ENCODE assay signal across 17 cellular contexts in genomic region chr12:120240495-120240833, GRCh38. TPM values are rescaled to one million over a fixed set of nuclear protein-coding genes. Genes with fewer than 3 reads are reported as not detected.
A peak's percentile ranks its signal among the peaks of the same experiment; 100 is the strongest.
DNase-seq lines count a peak whose midpoint lies in the region; ATAC-seq and TF ChIP-seq lines count a peak whose summit lies in the region.
"Had no signal": no experiment of that assay in that cellular context is flagged by ENCODE, and none has a peak within 500 bp of the region (broad histone marks: within the 10 kb centered on the region; RNA-seq: fewer than 3 reads in every experiment).

No MANE protein-coding gene starts in this region.

- POLR2A ChIA-PET in activated CD8-positive, alpha-beta T cell treated with anti-CD3 and anti-CD28 coated beads, Interleukin-2, amount 10 ng/mL, durations not matched to agents 7 days and 5 days (lab: Charles Lee) = interaction anchor here (0.6 to 9.2 kb wide), 3 partner anchors 8 to 318 kb away, joined by 3 to 80 read pairs (median 9); partner anchors contain the start of genes RNU4-1 and RNU4-2

- peak overlapping the region; percentile 39 to 44 for H3K27ac ChIP-seq in uterus
- H3K27ac ChIP-seq: PC-9, tibial artery had no signal

- DNase-seq in natural killer cell (no peak), fibroblast of villous mesenchyme (ENCODE audit: low read depth) (peak; percentile 54), neural crest cell (ENCODE audit: low read depth, low spot score) (no peak), uterus (no peak), amniotic stem cell (lab: John Stamatoyannopoulos, UW) (no peak), glutamatergic neuron (no peak)
- no peak for DNase-seq in natural killer cell treated with Interleukin-12 subunit alpha and Interleukin-12 subunit beta and Interleukin-15 and Interleukin-18, amount 100 ng/mL, for 72 hours (ENCODE audit: low spot score)
- no peak for DNase-seq in activated CD8-positive, alpha-beta T cell treated with anti-CD3 and anti-CD28 coated beads, Interleukin-2, amount 10 ng/mL, durations not matched to agents 7 days and 5 days
- DNase-seq: ACHN; kidney glomerular epithelial cell; NCI-H1417 treated with DMSO at 0.1 percent for 48 hours; NCI-H510A; PC-9; stimulated activated CD4-positive, alpha-beta T cell treated with anti-CD3 and anti-CD28 coated beads, Interleukin-12 subunit alpha, Interleukin-12 subunit beta, amount 100 ng/mL, for 4 hours; tibial artery had no signal

- H3K27me3 ChIP-seq in uterus = no peaks in the 10 kb centered on the region
- H3K27me3 ChIP-seq: tibial artery had no signal

- peaks cover 5 to 15% of the 10 kb centered on the region in 2 donors for H3K4me1 ChIP-seq in uterus

- H3K4me3 ChIP-seq in fibroblast of villous mesenchyme (ENCODE audit: low read depth, low read length) (no peak overlapping the region), uterus (no peak overlapping the region)
- H3K4me3 ChIP-seq: PC-9, tibial artery had no signal

- H3K4me1 Mint-ChIP-seq in natural killer cell (peaks cover 73 to 86% of the 10 kb centered on the region in 2 donors), neural crest cell (peaks cover 28% of the 10 kb centered on the region), glutamatergic neuron (ENCODE audit: low read depth, unreplicated experiment) (peaks cover 21% of the 10 kb centered on the region)
- H3K4me1 Mint-ChIP-seq in natural killer cell treated with Interleukin-12 subunit alpha and Interleukin-12 subunit beta and Interleukin-15 and Interleukin-18, amount 100 ng/mL, for 72 hours (ENCODE audit: low read depth in 2 of 2) = peaks cover 51 to 63% of the 10 kb centered on the region in 2 donors
- peaks cover 45% of the 10 kb centered on the region for H3K4me1 Mint-ChIP-seq in activated CD8-positive, alpha-beta T cell treated with anti-CD3 and anti-CD28 coated beads, Interleukin-2, amount 10 ng/mL, durations not matched to agents 7 days and 5 days (ENCODE audit: low read depth)

- intact Hi-C loops in natural killer cell (cut with micrococcal nuclease) (no loop called here), uterus (cut with DNase I; ENCODE audit: low total_unique reads) (no loop called here)

- H3K9me3 ChIP-seq in uterus = no peaks in the 10 kb centered on the region
- H3K9me3 ChIP-seq: tibial artery had no signal

- CTCF ChIA-PET in activated CD8-positive, alpha-beta T cell treated with anti-CD3 and anti-CD28 coated beads, Interleukin-2, amount 10 ng/mL, durations not matched to agents 7 days and 5 days (lab: Charles Lee) = interaction anchor here (0.9 to 6.7 kb wide), 4 partner anchors 9 to 24 kb away, joined by 3 to 81 read pairs (median 11); partner anchors contain the start of gene PXN

- no peak for ATAC-seq in natural killer cell
- no peak for ATAC-seq in natural killer cell treated with Interleukin-12 subunit alpha and Interleukin-12 subunit beta and Interleukin-15 and Interleukin-18, amount 100 ng/mL, for 72 hours
- ATAC-seq in activated CD8-positive, alpha-beta T cell treated with anti-CD3 and anti-CD28 coated beads, Interleukin-2, amount 10 ng/mL, durations not matched to agents 7 days and 5 days = no peak
- ATAC-seq: activated CD4-positive, CD25-positive, alpha-beta regulatory T cell treated with anti-CD3 and anti-CD28 coated beads, Interleukin-2, amount 50 U/mL, for 24 hours had no signal

- H3K27me3 Mint-ChIP-seq in natural killer cell (ENCODE audit: low read depth in 2 of 2) (no peaks in the 10 kb centered on the region), neural crest cell (ENCODE audit: low read depth) (no peaks in the 10 kb centered on the region), glutamatergic neuron (ENCODE audit: unreplicated experiment) (peaks cover 2% of the 10 kb centered on the region)
- H3K27me3 Mint-ChIP-seq in natural killer cell treated with Interleukin-12 subunit alpha and Interleukin-12 subunit beta and Interleukin-15 and Interleukin-18, amount 100 ng/mL, for 72 hours = no peaks in the 10 kb centered on the region
- H3K27me3 Mint-ChIP-seq in activated CD8-positive, alpha-beta T cell treated with anti-CD3 and anti-CD28 coated beads, Interleukin-2, amount 10 ng/mL, durations not matched to agents 7 days and 5 days (ENCODE audit: low read depth) = peaks cover 2% of the 10 kb centered on the region

- H3K36me3 ChIP-seq in uterus = no peaks in the 10 kb centered on the region
- H3K36me3 ChIP-seq: tibial artery had no signal

- TF ChIP-seq CTCF in natural killer cell (IDR thresholded peaks at IDR 0.05) (no peak), fibroblast of villous mesenchyme (IDR thresholded peaks at IDR 0.05; ENCODE audit: insufficient read depth, low read depth, low read length) (no peak), neural crest cell (conservative IDR thresholded peaks at IDR 0.05) (no peak), uterus (IDR thresholded peaks at IDR 0.05) (no peak), glutamatergic neuron (IDR thresholded peaks at IDR 0.05; ENCODE audit: partially characterized antibody, unreplicated experiment) (no peak)

- no peak for TF ChIP-seq POLR2A in uterus (IDR thresholded peaks at IDR 0.05)

- H3K36me3 Mint-ChIP-seq in natural killer cell (no peaks in the 10 kb centered on the region), neural crest cell (ENCODE audit: low read depth) (no peaks in the 10 kb centered on the region), glutamatergic neuron (ENCODE audit: unreplicated experiment) (no peaks in the 10 kb centered on the region)
- H3K36me3 Mint-ChIP-seq in natural killer cell treated with Interleukin-12 subunit alpha and Interleukin-12 subunit beta and Interleukin-15 and Interleukin-18, amount 100 ng/mL, for 72 hours = no peaks in the 10 kb centered on the region
- peaks cover 26% of the 10 kb centered on the region for H3K36me3 Mint-ChIP-seq in activated CD8-positive, alpha-beta T cell treated with anti-CD3 and anti-CD28 coated beads, Interleukin-2, amount 10 ng/mL, durations not matched to agents 7 days and 5 days (ENCODE audit: low read depth)

- H3K9me3 Mint-ChIP-seq in natural killer cell (no peaks in the 10 kb centered on the region), neural crest cell (no peaks in the 10 kb centered on the region), glutamatergic neuron (ENCODE audit: unreplicated experiment) (peaks cover 5% of the 10 kb centered on the region)
- H3K9me3 Mint-ChIP-seq in natural killer cell treated with Interleukin-12 subunit alpha and Interleukin-12 subunit beta and Interleukin-15 and Interleukin-18, amount 100 ng/mL, for 72 hours = no peaks in the 10 kb centered on the region
- H3K9me3 Mint-ChIP-seq in activated CD8-positive, alpha-beta T cell treated with anti-CD3 and anti-CD28 coated beads, Interleukin-2, amount 10 ng/mL, durations not matched to agents 7 days and 5 days (ENCODE audit: insufficient read depth) = no peaks in the 10 kb centered on the region
- H3K9me3 Mint-ChIP-seq: IgD-negative memory B cell had no signal

- peak overlapping the region; percentile 53 to 90 for H3K27ac Mint-ChIP-seq in natural killer cell
- H3K27ac Mint-ChIP-seq in natural killer cell treated with Interleukin-12 subunit alpha and Interleukin-12 subunit beta and Interleukin-15 and Interleukin-18, amount 100 ng/mL, for 72 hours = peak overlapping the region in 1 of 2 donors; percentile 83
- H3K27ac Mint-ChIP-seq in neural crest cell (ENCODE audit: unreplicated experiment) = peak overlapping the region; percentile 36
- H3K27ac Mint-ChIP-seq in activated CD8-positive, alpha-beta T cell treated with anti-CD3 and anti-CD28 coated beads, Interleukin-2, amount 10 ng/mL, durations not matched to agents 7 days and 5 days = no peak overlapping the region
- H3K27ac Mint-ChIP-seq in glutamatergic neuron (ENCODE audit: unreplicated experiment) = no peak overlapping the region
- H3K27ac Mint-ChIP-seq: IgD-negative memory B cell had no signal

- H3K4me3 Mint-ChIP-seq in natural killer cell (peak overlapping the region; percentile 42), neural crest cell (no peak overlapping the region), glutamatergic neuron (ENCODE audit: unreplicated experiment) (no peak overlapping the region)
- H3K4me3 Mint-ChIP-seq in natural killer cell treated with Interleukin-12 subunit alpha and Interleukin-12 subunit beta and Interleukin-15 and Interleukin-18, amount 100 ng/mL, for 72 hours = no peak overlapping the region
- no peak overlapping the region for H3K4me3 Mint-ChIP-seq in activated CD8-positive, alpha-beta T cell treated with anti-CD3 and anti-CD28 coated beads, Interleukin-2, amount 10 ng/mL, durations not matched to agents 7 days and 5 days
- H3K4me3 Mint-ChIP-seq: IgD-negative memory B cell had no signal

RNA-seq across cellular contexts. Expression of gene PXN, which starts 25.1 kb away (rescaled TPM):
- total RNA-seq in natural killer cell (100 to 1,000 TPM; 436 to 504 (median 478) TPM), fibroblast of villous mesenchyme (63.0 and 67.3 TPM in 2 replicates), neural crest cell (54.5 and 61.5 TPM in 2 replicates), uterus (100 to 1,000 TPM in 1 of 4 donors, 10 to 100 TPM in 3; 29.6 to 211 (median 41.2) TPM), glutamatergic neuron (ENCODE audit: unreplicated experiment) (39.5 TPM)
- total RNA-seq in natural killer cell treated with Interleukin-12 subunit alpha and Interleukin-12 subunit beta and Interleukin-15 and Interleukin-18, amount 100 ng/mL, for 72 hours = 100 to 1,000 TPM; 133 to 160 TPM
- 100 to 1,000 TPM; 123 to 127 TPM for total RNA-seq in activated CD8-positive, alpha-beta T cell treated with anti-CD3 and anti-CD28 coated beads, Interleukin-2, amount 10 ng/mL, durations not matched to agents 7 days and 5 days

RNA-seq across cellular contexts. Expression of gene RPLP0, which starts 39.6 kb away (rescaled TPM):
- 100 to 1,000 TPM; 587 to 791 (median 689) TPM for total RNA-seq in natural killer cell
- 1,000 to 10,000 TPM; 1,757 to 2,186 TPM for total RNA-seq in natural killer cell treated with Interleukin-12 subunit alpha and Interleukin-12 subunit beta and Interleukin-15 and Interleukin-18, amount 100 ng/mL, for 72 hours
- 1,973 and 2,129 TPM in 2 replicates for total RNA-seq in fibroblast of villous mesenchyme
- 2,997 and 3,023 TPM in 2 replicates for total RNA-seq in neural crest cell
- 1,000 to 10,000 TPM; 1,775 to 3,691 (median 3,260) TPM for total RNA-seq in uterus
- total RNA-seq in activated CD8-positive, alpha-beta T cell treated with anti-CD3 and anti-CD28 coated beads, Interleukin-2, amount 10 ng/mL, durations not matched to agents 7 days and 5 days = 1,000 to 10,000 TPM; 2,051 to 2,121 TPM
- 1,238 TPM for total RNA-seq in glutamatergic neuron (ENCODE audit: unreplicated experiment)

RNA-seq across cellular contexts. Expression of gene GCN1, which starts 45.9 kb away (rescaled TPM):
- total RNA-seq in natural killer cell (100 to 1,000 TPM; 119 to 141 (median 120) TPM), fibroblast of villous mesenchyme (147 and 210 TPM in 2 replicates), neural crest cell (108 and 114 TPM in 2 replicates), uterus (100 to 1,000 TPM in 1 of 4 donors, 10 to 100 TPM in 3; 50.5 to 106 (median 64.3) TPM), glutamatergic neuron (ENCODE audit: unreplicated experiment) (173 TPM)
- total RNA-seq in natural killer cell treated with Interleukin-12 subunit alpha and Interleukin-12 subunit beta and Interleukin-15 and Interleukin-18, amount 100 ng/mL, for 72 hours = 100 to 1,000 TPM; 126 to 311 TPM
- 100 to 1,000 TPM; 109 to 112 TPM for total RNA-seq in activated CD8-positive, alpha-beta T cell treated with anti-CD3 and anti-CD28 coated beads, Interleukin-2, amount 10 ng/mL, durations not matched to agents 7 days and 5 days

RNA-seq across cellular contexts. Expression of gene RNU4-2, which starts 51.2 kb away (rescaled TPM):
- over 10,000 TPM; 12,095 to 13,816 (median 12,822) TPM for total RNA-seq in natural killer cell
- total RNA-seq in natural killer cell treated with Interleukin-12 subunit alpha and Interleukin-12 subunit beta and Interleukin-15 and Interleukin-18, amount 100 ng/mL, for 72 hours = 1,000 to 10,000 TPM; 6,345 to 8,722 TPM
- total RNA-seq in fibroblast of villous mesenchyme = under 0.01 TPM in 2 replicates
- total RNA-seq in neural crest cell = 5,010 and 5,494 TPM in 2 replicates
- total RNA-seq in uterus = over 10,000 TPM in 1 of 4 donors, under 1 TPM in 3; under 0.01 to 24,687 (median under 0.01) TPM
- total RNA-seq in activated CD8-positive, alpha-beta T cell treated with anti-CD3 and anti-CD28 coated beads, Interleukin-2, amount 10 ng/mL, durations not matched to agents 7 days and 5 days = 1,000 to 10,000 TPM; 1,982 to 3,332 TPM
- 8,083 TPM for total RNA-seq in glutamatergic neuron (ENCODE audit: unreplicated experiment)

RNA-seq across cellular contexts. Expression of gene RNU4-1, which starts 52.6 kb away (rescaled TPM):
- total RNA-seq in natural killer cell (1,000 to 10,000 TPM in 2 of 3 donors, 100 to 1,000 TPM in 1; 768 to 1,610 (median 1,101) TPM), fibroblast of villous mesenchyme (under 0.01 TPM in 2 replicates), neural crest cell (4,497 and 4,941 TPM in 2 replicates), uterus (1,000 to 10,000 TPM in 1 of 4 donors, under 1 TPM in 3; under 0.01 to 2,308 (median under 0.01) TPM), glutamatergic neuron (ENCODE audit: unreplicated experiment) (5,722 TPM)
- 1,000 to 10,000 TPM; 1,386 to 2,161 TPM for total RNA-seq in natural killer cell treated with Interleukin-12 subunit alpha and Interleukin-12 subunit beta and Interleukin-15 and Interleukin-18, amount 100 ng/mL, for 72 hours
- total RNA-seq in activated CD8-positive, alpha-beta T cell treated with anti-CD3 and anti-CD28 coated beads, Interleukin-2, amount 10 ng/mL, durations not matched to agents 7 days and 5 days = 1,000 to 10,000 TPM; 1,409 to 2,335 TPM

Comparison
In these comparisons a context has a peak if more than half of its experiments do, and no peak if none do; other contexts are left out.
1. H3K27ac Mint-ChIP-seq: peak in natural killer cell (2 of 2) and neural crest cell (single experiment); none in activated CD8-positive, alpha-beta T cell treated with anti-CD3 and anti-CD28 coated beads, Interleukin-2, amount 10 ng/mL, durations not matched to agents 7 days and 5 days (single experiment) and glutamatergic neuron (single experiment).